1 cellular context compared by ENCODE assay signal in the genomic region with DNA sequence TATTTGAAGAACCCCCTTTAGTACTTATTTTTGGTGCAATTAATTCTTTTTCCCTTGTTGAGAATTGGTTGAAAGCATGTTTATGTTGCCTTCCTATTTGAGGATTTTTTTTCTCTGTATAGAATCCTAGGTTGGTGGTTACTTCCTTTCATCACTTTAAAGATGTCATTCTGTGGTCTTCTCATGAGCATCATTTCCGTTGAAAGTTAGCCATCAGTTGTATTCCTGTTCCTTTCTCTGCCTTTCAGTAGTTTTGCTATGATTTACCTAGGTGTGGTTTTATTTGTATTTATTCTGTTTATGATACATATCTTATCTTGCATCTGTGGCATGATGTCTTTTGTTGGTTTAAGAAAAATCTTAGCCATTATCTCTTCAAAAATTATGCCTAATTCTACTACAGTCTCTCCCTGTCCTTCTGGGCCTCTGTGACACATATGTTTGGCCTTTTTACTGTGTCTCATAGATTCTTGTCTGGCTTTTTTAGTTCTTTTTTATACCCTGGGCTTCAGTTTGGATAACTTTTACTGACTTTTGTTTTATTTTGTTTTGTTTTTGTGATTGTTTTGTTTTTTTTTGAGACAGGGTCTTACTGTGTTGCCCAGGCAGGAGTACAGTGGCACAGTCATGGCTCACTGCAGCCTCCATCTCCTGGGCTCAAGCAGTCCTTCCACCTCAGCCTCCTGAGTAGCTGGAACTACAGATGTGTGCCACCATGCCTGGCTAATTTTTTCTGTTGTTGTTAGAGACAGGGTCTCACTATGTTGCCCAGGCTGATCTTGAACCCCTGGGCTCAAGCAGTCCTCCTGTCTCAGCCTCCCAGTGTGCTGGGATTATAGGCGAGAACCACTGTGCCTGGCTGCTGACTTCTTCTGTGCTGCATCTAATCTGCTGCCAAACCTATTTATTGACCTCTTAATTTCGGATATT.
TF ChIP-seq lines count a peak whose summit lies in the region.

No MANE protein-coding gene starts in this region.

TF ChIP-seq in K562, 482 proteins besides CTCF, POLR2A, EP300 and RAD21:
- TF ChIP-seq GABPA (tag; conservative IDR thresholded peaks at IDR 0.05; ENCODE audit: low read depth) (0 out of 2 replicates have a peak, but pooled peaks have one; percentile 24), CBX5 (IDR thresholded peaks at IDR 0.05; ENCODE audit: borderline replicate concordance, low read depth) (no peak), MYNN (IDR thresholded peaks at IDR 0.05) (no peak), MYNN (CRISPR knock-in tag; IDR thresholded peaks at IDR 0.05) (no peak), ZNF165 (CRISPR knock-in tag; IDR thresholded peaks at IDR 0.05; ENCODE audit: borderline replicate concordance) (no peak), HLTF (IDR thresholded peaks at IDR 0.05) (no peak), ZNF121 (CRISPR knock-in tag; conservative IDR thresholded peaks at IDR 0.05) (peak; percentile 94), GABPB2 (CRISPR knock-in tag; conservative IDR thresholded peaks at IDR 0.05) (no peak), MECOM (CRISPR knock-in tag; IDR thresholded peaks at IDR 0.05) (peak; percentile 22; the same call in 1 of the 2 replicates)
